Comparison of ENCODE assay signal across 33 cellular contexts in the genomic region with DNA sequence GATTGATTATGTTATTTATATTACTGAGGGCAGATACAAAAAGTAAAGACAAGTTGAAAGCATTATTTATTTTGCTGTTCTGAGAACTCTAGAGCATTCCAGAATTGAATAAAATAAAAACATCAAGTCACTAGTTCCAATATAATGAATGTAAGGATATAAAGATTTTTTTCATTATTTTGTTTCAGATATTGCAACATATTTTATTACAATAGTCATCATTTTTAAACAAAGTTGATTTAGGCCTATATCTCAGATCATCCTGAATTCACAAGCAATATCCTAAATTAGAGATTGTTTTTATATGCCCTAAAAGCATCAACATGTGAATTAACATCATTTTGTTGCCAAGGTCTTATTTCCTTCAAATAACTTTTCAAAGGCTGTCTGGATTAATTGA.
DNase-seq lines count a peak whose midpoint lies in the region; ATAC-seq, FAIRE-seq and TF ChIP-seq lines count a peak whose summit lies in the region.
"Had no signal": no experiment of that assay in that cellular context is flagged by ENCODE, and none has a peak within 500 bp of the region (broad histone marks: within the 10 kb centered on the region; RNA-seq: fewer than 3 reads in every experiment).

No MANE protein-coding gene starts in this region.

- in situ Hi-C loops in HepG2 (cut with HindIII; ENCODE audit: extremely low pct_ligation_motif_present, low pct_unique_long_range_greater_than_20kb), result no loop called here
- in situ Hi-C loops in IMR-90 (cut with MboI; ENCODE audit: low sequenced_read_pairs), result no loop called here
- in situ Hi-C loops in K562 (cut with MboI), result no loop called here

- no peak overlapping the region for H4K91ac ChIP-seq in IMR-90 (ENCODE audit: insufficient read depth, low read depth, low read length)

- H3K27me3 ChIP-seq in HepG2 (ENCODE audit: control insufficient read depth in 1 of 2, insufficient read depth in 2 of 2, low read length in 2 of 2), result no peaks in the 10 kb centered on the region
- H3K27me3 ChIP-seq in right lobe of liver, result no peaks in the 10 kb centered on the region
- H3K27me3 ChIP-seq in IMR-90 (ENCODE audit: control insufficient read depth, insufficient read depth, low read length), result no peaks in the 10 kb centered on the region
- no peaks in the 10 kb centered on the region for H3K27me3 ChIP-seq in K562 (ENCODE audit: control insufficient read depth in 2 of 2, insufficient read depth in 2 of 2, low read length in 2 of 2)
- no peaks in the 10 kb centered on the region for H3K27me3 ChIP-seq in endothelial cell of umbilical vein (ENCODE audit: control insufficient read depth in 2 of 2, insufficient read depth in 2 of 2, low read length in 2 of 2)
- H3K27me3 ChIP-seq in ascending aorta, result no peaks in the 10 kb centered on the region
- H3K27me3 ChIP-seq in upper lobe of right lung, result no peaks in the 10 kb centered on the region
- H3K27me3 ChIP-seq: BE2C; BLaER1; BLaER1 treated with 17β-estradiol and CSF1 and Interleukin-3, amounts not matched to agents 10 nM and 100 nM had no signal

- intact Hi-C loops in HepG2 (cut with micrococcal nuclease; ENCODE audit: unreplicated experiment) (no loop called here), right lobe of liver (cut with DNase I) (no loop called here), IMR-90 (cut with micrococcal nuclease) (no loop called here), K562 (cut with micrococcal nuclease) (no loop called here), endothelial cell of umbilical vein (cut with micrococcal nuclease) (no loop called here), ascending aorta (cut with DNase I) (no loop called here), upper lobe of right lung (cut with DNase I) (no loop called here)

- ATAC-seq in HepG2, result no peak
- no peak for ATAC-seq in right lobe of liver
- no peak for ATAC-seq in IMR-90 (ENCODE audit: low read depth)
- ATAC-seq in K562, result no peak
- ATAC-seq in upper lobe of right lung, result no peak
- ATAC-seq: A549; CD8-positive, alpha-beta T cell had no signal

- H2AK5ac ChIP-seq in IMR-90 (ENCODE audit: low read depth, low read length), result no peak overlapping the region

- H3K4me2 ChIP-seq in HepG2 (ENCODE audit: low read depth, low read length), result no peak overlapping the region
- no peak overlapping the region for H3K4me2 ChIP-seq in IMR-90 (ENCODE audit: low read depth, low read length)
- no peak overlapping the region for H3K4me2 ChIP-seq in K562 (ENCODE audit: insufficient read depth, low read length)
- H3K4me2 ChIP-seq in endothelial cell of umbilical vein (ENCODE audit: insufficient read depth, low read length), result no peak overlapping the region
- H3K4me2 ChIP-seq: A549; BLaER1; BLaER1 treated with 17β-estradiol and CSF1 and Interleukin-3, amounts not matched to agents 10 nM and 100 nM had no signal

- H4K20me1 ChIP-seq in HepG2 (ENCODE audit: insufficient read depth, low read length) (no peaks in the 10 kb centered on the region), IMR-90 (ENCODE audit: insufficient read depth, low read length) (no peaks in the 10 kb centered on the region), K562 (replicated peaks; ENCODE audit: control insufficient read depth, insufficient read depth, low read length) (no peaks in the 10 kb centered on the region), endothelial cell of umbilical vein (replicated peaks; ENCODE audit: control insufficient read depth, extremely low read depth, insufficient read depth, low read length) (no peaks in the 10 kb centered on the region)
- H4K20me1 ChIP-seq: BLaER1; BLaER1 treated with 17β-estradiol and CSF1 and Interleukin-3, amounts not matched to agents 10 nM and 100 nM had no signal

- H3K18ac ChIP-seq in IMR-90 (ENCODE audit: low read depth, low read length), result no peak overlapping the region

- BruUV-seq in HepG2 (replicated peaks; lab: Mats Ljungman, UMichigan) (no TSS peak), IMR-90 (replicated peaks; lab: Mats Ljungman, UMichigan) (no TSS peak), K562 (replicated peaks; lab: Mats Ljungman, UMichigan) (no TSS peak), endothelial cell of umbilical vein (replicated peaks; lab: Mats Ljungman, UMichigan) (no TSS peak)

- H3K9ac ChIP-seq in HepG2 (ENCODE audit: insufficient read depth, low read depth, low read length), result no peak overlapping the region
- no peak overlapping the region for H3K9ac ChIP-seq in IMR-90 (ENCODE audit: low read depth, low read length)
- no peak overlapping the region for H3K9ac ChIP-seq in K562 (ENCODE audit: insufficient read depth in 1 of 2, low read depth in 2 of 2, low read length in 2 of 2)
- H3K9ac ChIP-seq in endothelial cell of umbilical vein (replicated peaks; ENCODE audit: extremely low read depth, insufficient read depth, low read length), result no peak overlapping the region
- H3K9ac ChIP-seq: BLaER1; BLaER1 treated with 17β-estradiol and CSF1 and Interleukin-3, amounts not matched to agents 10 nM and 100 nM had no signal

- H3K4me1 ChIP-seq in HepG2 (ENCODE audit: insufficient read depth, low read length), result no peaks in the 10 kb centered on the region
- H3K4me1 ChIP-seq in right lobe of liver, result no peaks in the 10 kb centered on the region
- no peaks in the 10 kb centered on the region for H3K4me1 ChIP-seq in IMR-90 (ENCODE audit: control insufficient read depth, insufficient read depth, low read length)
- H3K4me1 ChIP-seq in K562 (replicated peaks in 1 of 2; ENCODE audit: control insufficient read depth in 2 of 2, insufficient read depth in 2 of 2, low read length in 2 of 2), result no peaks in the 10 kb centered on the region
- H3K4me1 ChIP-seq in endothelial cell of umbilical vein (ENCODE audit: control insufficient read depth, extremely low read depth, insufficient read depth, low read length), result no peaks in the 10 kb centered on the region
- no peaks in the 10 kb centered on the region for H3K4me1 ChIP-seq in ascending aorta
- H3K4me1 ChIP-seq in upper lobe of right lung, result no peaks in the 10 kb centered on the region
- H3K4me1 ChIP-seq: A549; BE2C; BLaER1; BLaER1 treated with 17β-estradiol and CSF1 and Interleukin-3, amounts not matched to agents 10 nM and 100 nM; Caco-2 had no signal

- H3K9me1 ChIP-seq in IMR-90 (ENCODE audit: insufficient read depth, low read length) (no peaks in the 10 kb centered on the region), K562 (ENCODE audit: control insufficient read depth, insufficient read depth, low read length) (no peaks in the 10 kb centered on the region), endothelial cell of umbilical vein (replicated peaks; ENCODE audit: control insufficient read depth, extremely low read depth, insufficient read depth, low read length) (no peaks in the 10 kb centered on the region)

- DNase-seq in HepG2 (ENCODE audit: low spot score) (no peak), right lobe of liver (no peak), IMR-90 (no peak), K562 (ENCODE audit: extremely low read depth in 1 of 4, low spot score in 3 of 4) (no peak), endothelial cell of umbilical vein (ENCODE audit: low read depth, low spot score) (no peak), ascending aorta (ENCODE audit: low spot score in 2 of 2) (no peak), NCI-H2196 (lab: John Stamatoyannopoulos, UW; ENCODE audit: unreplicated experiment) (no peak), upper lobe of right lung (no peak)
- DNase-seq: 8988T; ACHN; AML-193; BE2C; C1 segment of cervical spinal cord; Caco-2; Calu3; CD4-positive, alpha-beta memory T cell; CD4-positive, alpha-beta T cell; CD4-positive, CD25-positive, alpha-beta regulatory T cell; CD8-positive, alpha-beta memory T cell; CD8-positive, alpha-beta T cell; COR-L47; DMS 273 treated with DMSO at 0.1 percent for 48 hours; DMS153; DMS53; DMS79; DMS79 treated with DMSO at 0.1 percent for 48 hours; DND-41; EL had no signal

- H2AK9ac ChIP-seq in IMR-90 (replicated peaks; ENCODE audit: low read depth, low read length, poor library complexity), result no peak overlapping the region

- no peak overlapping the region for H2BK15ac ChIP-seq in IMR-90 (ENCODE audit: low read depth, low read length)

- POLR2A ChIA-PET in HepG2 (lab: Yijun Ruan, JAX) (no interaction called here), IMR-90 (lab: Charles Lee; ENCODE audit: unreplicated experiment) (no interaction called here), K562 (lab: Yijun Ruan, JAX) (no interaction called here), endothelial cell of umbilical vein (lab: Charles Lee) (no interaction called here)

- H2AFZ ChIP-seq in HepG2 (ENCODE audit: low read length), result no peak overlapping the region
- H2AFZ ChIP-seq in IMR-90 (replicated peaks; ENCODE audit: low read length, poor library complexity), result no peak overlapping the region
- no peak overlapping the region for H2AFZ ChIP-seq in K562 (ENCODE audit: low read depth, low read length)
- H2AFZ ChIP-seq in endothelial cell of umbilical vein (ENCODE audit: low read depth, low read length), result no peak overlapping the region

- TF ChIP-seq RAD21 in HepG2 (CRISPR knock-in tag; IDR thresholded peaks at IDR 0.05) (no peak), IMR-90 (IDR thresholded peaks at IDR 0.05; ENCODE audit: low read length) (no peak), K562 (CRISPR knock-in tag; conservative IDR thresholded peaks at IDR 0.05 in 1 of 2, IDR thresholded peaks at IDR 0.05 in 1 of 2) (no peak)

- H3K36me3 ChIP-seq in HepG2 (replicated peaks in 1 of 2; ENCODE audit: control insufficient read depth in 1 of 2, insufficient read depth in 2 of 2, low read length in 2 of 2), result no peaks in the 10 kb centered on the region
- H3K36me3 ChIP-seq in right lobe of liver, result no peaks in the 10 kb centered on the region
- H3K36me3 ChIP-seq in IMR-90 (ENCODE audit: control insufficient read depth, insufficient read depth, low read length), result no peaks in the 10 kb centered on the region
- no peaks in the 10 kb centered on the region for H3K36me3 ChIP-seq in K562 (ENCODE audit: control insufficient read depth, insufficient read depth, low read length)
- no peaks in the 10 kb centered on the region for H3K36me3 ChIP-seq in endothelial cell of umbilical vein (ENCODE audit: control insufficient read depth in 2 of 2, extremely low read depth in 1 of 2, insufficient read depth in 2 of 2, low read length in 2 of 2)
- no peaks in the 10 kb centered on the region for H3K36me3 ChIP-seq in ascending aorta
- H3K36me3 ChIP-seq in upper lobe of right lung, result no peaks in the 10 kb centered on the region
- H3K36me3 ChIP-seq: BE2C; BLaER1; BLaER1 treated with 17β-estradiol and CSF1 and Interleukin-3, amounts not matched to agents 10 nM and 100 nM had no signal

- no peak overlapping the region for H3K4ac ChIP-seq in IMR-90 (ENCODE audit: low read depth, low read length)

- dilution Hi-C loops in IMR-90 (cut with HindIII; ENCODE audit: low sequenced_read_pairs, unreplicated experiment) (no loop called here), endothelial cell of umbilical vein (cut with MboI; ENCODE audit: extremely low pct_ligation_motif_present, low sequenced_read_pairs) (no loop called here)

- H3K4me3 ChIP-seq in HepG2 (replicated peaks in 1 of 3; ENCODE audit: insufficient read depth in 1 of 3, low read depth in 2 of 3, low read length in 3 of 3), result no peak overlapping the region
- no peak overlapping the region for H3K4me3 ChIP-seq in right lobe of liver
- no peak overlapping the region for H3K4me3 ChIP-seq in IMR-90 (ENCODE audit: insufficient read depth, low read depth, low read length)
- H3K4me3 ChIP-seq in K562, result no peak overlapping the region
- H3K4me3 ChIP-seq in endothelial cell of umbilical vein (replicated peaks in 1 of 3; ENCODE audit: insufficient read depth in 1 of 3, low read depth in 1 of 3, low read length in 3 of 3), result no peak overlapping the region
- H3K4me3 ChIP-seq in ascending aorta, result no peak overlapping the region
- H3K4me3 ChIP-seq in upper lobe of right lung, result no peak overlapping the region
- H3K4me3 ChIP-seq: A549; BLaER1; BLaER1 treated with 17β-estradiol and CSF1 and Interleukin-3, amounts not matched to agents 10 nM and 100 nM had no signal

- no peaks in the 10 kb centered on the region for H3K79me2 ChIP-seq in HepG2 (ENCODE audit: insufficient read depth, low read length)
- H3K79me2 ChIP-seq in K562 (ENCODE audit: control insufficient read depth, insufficient read depth, low read length), result peaks cover 6% of the 10 kb centered on the region; the same call in 1 of the 3 replicates
- no peaks in the 10 kb centered on the region for H3K79me2 ChIP-seq in endothelial cell of umbilical vein (ENCODE audit: control insufficient read depth, insufficient read depth, low read length)

- H4K5ac ChIP-seq in IMR-90 (ENCODE audit: low read depth, low read length), result no peak overlapping the region

- TF ChIP-seq CTCF in HepG2 (CRISPR knock-in tag; IDR thresholded peaks at IDR 0.05) (no peak), right lobe of liver (IDR thresholded peaks at IDR 0.05) (no peak), IMR-90 (conservative IDR thresholded peaks at IDR 0.05; ENCODE audit: low read depth, low read length) (no peak), K562 (IDR thresholded peaks at IDR 0.05 in 2 of 3, conservative IDR thresholded peaks at IDR 0.05 in 1 of 3; ENCODE audit: insufficient read depth in 2 of 3, low read depth in 1 of 3, low read length in 3 of 3) (no peak), endothelial cell of umbilical vein (IDR thresholded peaks at IDR 0.05; ENCODE audit: extremely low read depth in 1 of 2, insufficient read depth in 1 of 2, low read depth in 1 of 2, low read length in 2 of 2) (no peak), ascending aorta (IDR thresholded peaks at IDR 0.05) (no peak), upper lobe of right lung (IDR thresholded peaks at IDR 0.05) (no peak)

- no peak overlapping the region for H3K14ac ChIP-seq in IMR-90 (replicated peaks; ENCODE audit: low read depth, low read length)

- no peak overlapping the region for H3K56ac ChIP-seq in IMR-90 (ENCODE audit: extremely low read depth, insufficient read depth, low read length)

- H4K8ac ChIP-seq in IMR-90 (ENCODE audit: low read depth in 2 of 2, low read length in 2 of 2), result no peak overlapping the region

- H3K23ac ChIP-seq in IMR-90 (ENCODE audit: low read depth, low read length), result no peak overlapping the region

- H2BK5ac ChIP-seq in IMR-90 (ENCODE audit: low read depth, low read length, poor library complexity, severe bottlenecking), result no peak overlapping the region

- no peak overlapping the region for H2BK20ac ChIP-seq in IMR-90 (ENCODE audit: low read depth, low read length)

- no peak overlapping the region for H2BK120ac ChIP-seq in IMR-90 (ENCODE audit: low read depth, low read length)

- H3K27ac ChIP-seq in HepG2 (ENCODE audit: extremely low read length, insufficient read depth, low read length) (no peak overlapping the region), right lobe of liver (no peak overlapping the region), IMR-90 (ENCODE audit: insufficient read depth, low read length) (no peak overlapping the region), K562 (ENCODE audit: extremely low read depth, low read depth, low read length) (no peak overlapping the region), endothelial cell of umbilical vein (ENCODE audit: insufficient read depth, low read depth, low read length) (no peak overlapping the region), ascending aorta (no peak overlapping the region), upper lobe of right lung (no peak overlapping the region)
- H3K27ac ChIP-seq: 22Rv1; A549; BLaER1; BLaER1 treated with 17β-estradiol and CSF1 and Interleukin-3, amounts not matched to agents 10 nM and 100 nM; C4-2B had no signal

- TF ChIP-seq POLR2A in HepG2 (IDR thresholded peaks at IDR 0.05; ENCODE audit: insufficient read depth in 1 of 2, low read depth in 2 of 2, low read length in 2 of 2) (no peak), right lobe of liver (IDR thresholded peaks at IDR 0.05) (no peak), IMR-90 (IDR thresholded peaks at IDR 0.05; ENCODE audit: low read depth, low read length) (no peak), K562 (conservative IDR thresholded peaks at IDR 0.05) (no peak), endothelial cell of umbilical vein (IDR thresholded peaks at IDR 0.05; ENCODE audit: low read depth, low read length) (no peak)

- no peaks in the 10 kb centered on the region for H3K79me1 ChIP-seq in IMR-90 (ENCODE audit: low read depth in 1 of 2, low read length in 2 of 2)

- TF ChIP-seq EP300 in HepG2 (IDR thresholded peaks at IDR 0.05; ENCODE audit: low read depth in 2 of 2, low read length in 2 of 2) (no peak), HepG2 (CRISPR knock-in tag; IDR thresholded peaks at IDR 0.05; ENCODE audit: borderline replicate concordance) (no peak), K562 (IDR thresholded peaks at IDR 0.05; ENCODE audit: low read length) (no peak)

- no peak for FAIRE-seq in HepG2 (lab: Jason Lieb, UNC)
- no peak for FAIRE-seq in K562 (lab: Jason Lieb, UNC)
- FAIRE-seq in endothelial cell of umbilical vein (lab: Jason Lieb, UNC), result peak; percentile 15
- FAIRE-seq: A549 had no signal

- CTCF ChIA-PET in HepG2 (lab: Yijun Ruan, JAX; ENCODE audit: low intra/inter-chr PET ratio, low total read pairs) (no interaction called here), IMR-90 (lab: Yijun Ruan, JAX) (no interaction called here), K562 (lab: Yijun Ruan, JAX; ENCODE audit: low intra/inter-chr PET ratio) (no interaction called here), endothelial cell of umbilical vein (lab: Charles Lee) (interaction anchor here (1.6 kb wide), 1 partner anchor 9 kb away, joined by 4 read pairs; no protein-coding TSS in a partner anchor)

- H3K9me3 ChIP-seq in HepG2 (ENCODE audit: low read length), result no peaks in the 10 kb centered on the region
- no peaks in the 10 kb centered on the region for H3K9me3 ChIP-seq in right lobe of liver
- no peaks in the 10 kb centered on the region for H3K9me3 ChIP-seq in IMR-90 (ENCODE audit: control insufficient read depth, insufficient read depth, low read length)
- no peaks in the 10 kb centered on the region for H3K9me3 ChIP-seq in K562 (replicated peaks; ENCODE audit: control insufficient read depth, insufficient read depth, low read depth, low read length)
- H3K9me3 ChIP-seq in endothelial cell of umbilical vein (replicated peaks; ENCODE audit: control insufficient read depth, insufficient read depth, low read length), result no peaks in the 10 kb centered on the region
- no peaks in the 10 kb centered on the region for H3K9me3 ChIP-seq in ascending aorta
- H3K9me3 ChIP-seq in upper lobe of right lung, result no peaks in the 10 kb centered on the region
- H3K9me3 ChIP-seq: A549; BE2C; BLaER1; BLaER1 treated with 17β-estradiol and CSF1 and Interleukin-3, amounts not matched to agents 10 nM and 100 nM; Caco-2 had no signal
